8 cellular contexts compared by ENCODE assay signal in the genomic region with DNA sequence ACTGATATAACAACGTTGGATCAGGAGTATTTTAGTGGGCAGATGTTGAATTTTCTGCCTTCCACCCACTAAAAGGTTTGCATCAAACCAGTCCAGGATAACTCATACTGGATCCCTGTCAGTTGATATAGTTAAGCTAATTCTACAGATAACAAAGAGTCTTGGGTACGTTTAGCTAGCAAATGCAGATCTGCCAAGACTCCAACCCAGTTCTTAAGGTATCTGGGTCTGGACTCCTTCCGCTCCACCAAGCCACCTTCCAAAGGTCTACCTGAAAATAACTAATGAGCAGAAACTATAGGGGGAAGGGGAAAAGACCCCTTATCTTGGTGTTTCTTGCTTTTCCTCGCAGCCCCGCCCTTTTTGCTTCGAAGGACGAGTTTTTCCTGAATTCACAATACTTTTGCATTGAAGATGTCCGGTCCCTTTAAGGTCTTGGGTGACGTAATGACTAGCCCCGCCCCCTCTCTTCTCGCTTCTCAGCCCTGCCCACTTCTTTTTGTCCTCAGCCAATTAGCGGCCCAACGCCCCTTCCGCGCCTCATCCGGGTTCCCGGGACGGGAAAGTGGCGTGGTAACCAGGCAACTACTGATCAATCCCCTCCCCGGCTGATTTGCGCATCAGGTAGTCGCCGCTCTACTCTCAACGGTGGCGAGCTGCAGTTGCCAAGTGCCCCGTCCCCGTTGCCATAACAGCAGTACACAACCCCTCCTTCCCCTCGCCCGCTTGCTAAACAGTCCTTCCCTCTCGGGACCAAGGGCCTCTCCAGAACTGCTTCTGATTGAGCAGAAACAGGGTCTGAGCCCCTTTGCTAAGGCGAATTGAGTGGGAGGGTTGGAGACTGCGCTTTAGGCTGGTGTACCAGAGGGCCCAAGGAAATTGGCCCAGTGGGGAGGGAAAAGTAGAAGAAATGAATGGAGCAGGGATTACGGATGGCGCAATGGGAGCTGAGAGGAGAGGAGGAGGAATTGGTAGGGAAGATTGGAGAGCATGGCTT. TPM values are rescaled to one million over a fixed set of nuclear protein-coding genes. Genes with fewer than 3 reads are reported as not detected.
DNase-seq lines count a peak whose midpoint lies in the region; ATAC-seq and TF ChIP-seq lines count a peak whose summit lies in the region.

A gene with protein sequence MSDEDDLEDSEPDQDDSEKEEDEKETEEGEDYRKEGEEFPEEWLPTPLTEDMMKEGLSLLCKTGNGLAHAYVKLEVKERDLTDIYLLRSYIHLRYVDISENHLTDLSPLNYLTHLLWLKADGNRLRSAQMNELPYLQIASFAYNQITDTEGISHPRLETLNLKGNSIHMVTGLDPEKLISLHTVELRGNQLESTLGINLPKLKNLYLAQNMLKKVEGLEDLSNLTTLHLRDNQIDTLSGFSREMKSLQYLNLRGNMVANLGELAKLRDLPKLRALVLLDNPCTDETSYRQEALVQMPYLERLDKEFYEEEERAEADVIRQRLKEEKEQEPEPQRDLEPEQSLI (plus strand): TSS at position 543 of the 997 bp plus-strand sequence. CDS start 812 bp downstream, outside the sequence.

- intact Hi-C loops in vagina (cut with DNase I), result no loop called here

- no peak within 1 kb of the TSS for H3K27ac Mint-ChIP-seq in T-helper 2 cell treated with Interferon-gamma antibody and Interleukin-4, amounts not matched to agents 5 μg/mL and 100 μg/mL, for 36 hours

- peak in 1 of 2 donors; percentile 36 for TF ChIP-seq POLR2A in vagina (IDR thresholded peaks at IDR 0.05)

- in situ Hi-C loops in astrocyte of the cerebellum (cut with HindIII; ENCODE audit: low sequenced_read_pairs), result no loop called here

- H3K4me3 ChIP-seq in astrocyte of the cerebellum (ENCODE audit: low read depth, low read length) (peak within 1 kb of the TSS; percentile 58), vagina (peak within 1 kb of the TSS; percentile 74 to 77)

- TF ChIP-seq CTCF in astrocyte of the cerebellum (IDR thresholded peaks at IDR 0.05; ENCODE audit: low read depth, low read length, missing control alignments) (no peak), vagina (IDR thresholded peaks at IDR 0.05) (peak in 1 of 3 experiments; percentile 3)

- ATAC-seq in GM18499 (IDR thresholded peaks at IDR 0.05; ENCODE audit: insufficient read depth, unreplicated experiment), result peak; percentile 80
- peak; percentile 98 for ATAC-seq in HG02885 (IDR thresholded peaks at IDR 0.05; ENCODE audit: poor library complexity, unreplicated experiment)

- H3K36me3 ChIP-seq in vagina, result peaks cover 0 to 5% of the 10 kb centered on the region in 2 donors

- H3K4me3 Mint-ChIP-seq in T-helper 2 cell treated with Interferon-gamma antibody and Interleukin-4, amounts not matched to agents 5 μg/mL and 100 μg/mL, for 36 hours, result no peak within 1 kb of the TSS

- no peaks in the 10 kb centered on the region for H3K27me3 Mint-ChIP-seq in T-helper 2 cell treated with Interferon-gamma antibody and Interleukin-4, amounts not matched to agents 5 μg/mL and 100 μg/mL, for 36 hours (ENCODE audit: low read depth)

- no peaks in the 10 kb centered on the region for H3K27me3 ChIP-seq in vagina

- H3K9me3 ChIP-seq in vagina, result no peaks in the 10 kb centered on the region

- DNase-seq in NCI-H187 treated with DMSO at 0.1 percent for 48 hours (lab: John Stamatoyannopoulos, UW) (peak; percentile 88), astrocyte of the cerebellum (ENCODE audit: low read depth) (peak; percentile 92), hepatic stellate cell (ENCODE audit: low spot score) (peak; percentile 91), putamen (ENCODE audit: low spot score) (peak; percentile 97), vagina (ENCODE audit: extremely low spot score in 2 of 2) (no peak)
- DNase-seq in T-helper 2 cell treated with Interferon-gamma antibody and Interleukin-4, amounts not matched to agents 5 μg/mL and 100 μg/mL, for 36 hours (ENCODE audit: low spot score), result peak; percentile 97

- peak within 1 kb of the TSS; percentile 76 for H3K27ac ChIP-seq in vagina

- no peaks in the 10 kb centered on the region for H3K36me3 Mint-ChIP-seq in T-helper 2 cell treated with Interferon-gamma antibody and Interleukin-4, amounts not matched to agents 5 μg/mL and 100 μg/mL, for 36 hours (ENCODE audit: low read depth)

- peaks cover 11% of the 10 kb centered on the region for H3K4me1 Mint-ChIP-seq in T-helper 2 cell treated with Interferon-gamma antibody and Interleukin-4, amounts not matched to agents 5 μg/mL and 100 μg/mL, for 36 hours (ENCODE audit: low read depth)

- H3K4me1 ChIP-seq in vagina, result peaks cover 16% of the 10 kb centered on the region

- H3K9me3 Mint-ChIP-seq in T-helper 2 cell treated with Interferon-gamma antibody and Interleukin-4, amounts not matched to agents 5 μg/mL and 100 μg/mL, for 36 hours, result no peaks in the 10 kb centered on the region

RNA-seq across cellular contexts. Expression of the gene that starts here (rescaled TPM):
- 8.6 TPM for total RNA-seq in vagina

Comparison
In these comparisons a context has a peak if more than half of its experiments do, and no peak if none do; other contexts are left out.
1. DNase-seq: peak in NCI-H187 treated with DMSO at 0.1 percent for 48 hours (single experiment), T-helper 2 cell treated with Interferon-gamma antibody and Interleukin-4, amounts not matched to agents 5 μg/mL and 100 μg/mL, for 36 hours (single experiment), astrocyte of the cerebellum (single experiment), hepatic stellate cell (single experiment) and putamen (single experiment); none in vagina (0 of 2).